In genomic region chr10:69391158-69391557, GRCh38 we compare ENCODE assay signal across 22 cellular contexts. TPM values are rescaled to one million over a fixed set of nuclear protein-coding genes. Genes with fewer than 3 reads are reported as not detected.
DNase-seq lines count a peak whose midpoint lies in the region; ATAC-seq and TF ChIP-seq lines count a peak whose summit lies in the region.
"Had no signal": no experiment of that assay in that cellular context is flagged by ENCODE, and none has a peak within 500 bp of the region (broad histone marks: within the 10 kb centered on the region; RNA-seq: fewer than 3 reads in every experiment).

No MANE protein-coding gene starts in this region.

- peak overlapping the region; percentile 47 for H3K27ac Mint-ChIP-seq in T-helper 17 cell

- no peaks in the 10 kb centered on the region for H3K27me3 ChIP-seq in heart left ventricle
- H3K27me3 ChIP-seq: breast epithelium had no signal

- no peak for TF ChIP-seq CTCF in 22Rv1 (IDR thresholded peaks at IDR 0.05)
- TF ChIP-seq CTCF in heart left ventricle (IDR thresholded peaks at IDR 0.05) = no peak

- no peaks in the 10 kb centered on the region for H3K27me3 Mint-ChIP-seq in T-helper 17 cell
- H3K27me3 Mint-ChIP-seq: stimulated activated naive CD8-positive, alpha-beta T cell treated with anti-CD3 and anti-CD28 coated beads, Interleukin-15, amount 100 ng/mL, for 72 hours had no signal

- ATAC-seq in T-helper 17 cell (no peak), heart left ventricle (peak; percentile 30 to 59 (median 44))
- ATAC-seq: sciatic nerve; stimulated activated naive CD8-positive, alpha-beta T cell treated with anti-CD3 and anti-CD28 coated beads, Interleukin-15, amount 100 ng/mL, for 72 hours had no signal

- H3K4me3 ChIP-seq in heart left ventricle = no peak overlapping the region
- H3K4me3 ChIP-seq: breast epithelium had no signal

- H3K36me3 Mint-ChIP-seq in T-helper 17 cell (ENCODE audit: low read depth) = peaks cover 8% of the 10 kb centered on the region

- H3K4me3 Mint-ChIP-seq in T-helper 17 cell = no peak overlapping the region
- H3K4me3 Mint-ChIP-seq: stimulated activated naive CD8-positive, alpha-beta T cell treated with anti-CD3 and anti-CD28 coated beads, Interleukin-15, amount 100 ng/mL, for 72 hours had no signal

- intact Hi-C loops in heart left ventricle (cut with DNase I) = loop anchor here in 7 of 10 donors (2.0 to 10.0 kb wide), 3 partner anchors 74 to 396 kb away; no protein-coding TSS in a partner anchor

- H3K27ac ChIP-seq in 22Rv1 (peak overlapping the region; percentile 36), heart left ventricle (no peak overlapping the region)
- H3K27ac ChIP-seq: parathyroid adenoma had no signal

- H3K4me1 ChIP-seq in heart left ventricle = peaks cover 0 to 34% (median 19%) of the 10 kb centered on the region in 12 donors
- H3K4me1 ChIP-seq: breast epithelium, parathyroid adenoma had no signal

- WGBS in heart left ventricle, 4 donors = 48 to 62% (median 54%) methylated on average over 6 of the region's 6 CpGs

- H3K4me1 Mint-ChIP-seq in T-helper 17 cell = peaks cover 13% of the 10 kb centered on the region

- no peak for TF ChIP-seq POLR2A in heart left ventricle (IDR thresholded peaks at IDR 0.05)

- DNase-seq in NCI-H2029 treated with DMSO at 0.1 percent for 48 hours (lab: John Stamatoyannopoulos, UW) = peak; percentile 5
- no peak for DNase-seq in NCI-H2029 (lab: John Stamatoyannopoulos, UW)
- no peak for DNase-seq in T-helper 17 cell
- peak in 1 of 5 donors; percentile 50 for DNase-seq in heart left ventricle
- no peak for DNase-seq in NCI-H1092 treated with DMSO at 0.1 percent for 48 hours (lab: John Stamatoyannopoulos, UW)
- DNase-seq in NCI-H1694 treated with DMSO at 0.1 percent for 48 hours (lab: John Stamatoyannopoulos, UW) = no peak
- no peak for DNase-seq in NCI-H748 treated with DMSO at 0.1 percent for 48 hours (lab: John Stamatoyannopoulos, UW)
- DNase-seq: 8988T; activated CD4-positive, CD25-positive, alpha-beta regulatory T cell; activated CD8-positive, alpha-beta memory T cell treated with anti-CD3 and anti-CD28 coated beads for 24 hours; Karpas-422; NCI-H1930; SK-N-SH; stimulated activated naive CD8-positive, alpha-beta T cell treated with anti-CD3 and anti-CD28 coated beads, Interleukin-15, amount 100 ng/mL, for 72 hours; T1000 had no signal

- H3K9me3 ChIP-seq in T-helper 17 cell (ENCODE audit: control insufficient read depth, low read length, poor library complexity, severe bottlenecking) (no peaks in the 10 kb centered on the region), heart left ventricle (no peaks in the 10 kb centered on the region)
- H3K9me3 ChIP-seq: breast epithelium, SK-N-SH had no signal

- H3K36me3 ChIP-seq in heart left ventricle = peaks cover 7 to 97% (median 89%) of the 10 kb centered on the region in 9 donors
- H3K36me3 ChIP-seq: breast epithelium had no signal

RNA-seq across cellular contexts. Expression of gene TACR2, which starts 25.6 kb away (rescaled TPM):
- total RNA-seq in T-helper 17 cell = not detected
- total RNA-seq in heart left ventricle = under 1 TPM in 4 of 9 donors, not detected in 5; 0.22 to 0.39 (median 0.29) TPM
- under 1 TPM; 0.11 to 0.15 TPM for polyA plus RNA-seq in heart left ventricle
- total RNA-seq: Daoy, NCI-H460 had no signal
- polyA plus RNA-seq: neural cell had no signal
